In genomic region chr6:155224031-155224451, GRCh38 we compare ENCODE assay signal across 9 cellular contexts. TPM values are rescaled to one million over a fixed set of nuclear protein-coding genes. Genes with fewer than 3 reads are reported as not detected.
DNase-seq lines count a peak whose midpoint lies in the region; ATAC-seq, FAIRE-seq and TF ChIP-seq lines count a peak whose summit lies in the region.
"Had no signal": no experiment of that assay in that cellular context is flagged by ENCODE, and none has a peak within 500 bp of the region (broad histone marks: within the 10 kb centered on the region; RNA-seq: fewer than 3 reads in every experiment).

No MANE protein-coding gene starts in this region.

- H3K9me1 ChIP-seq in K562 (ENCODE audit: control insufficient read depth, insufficient read depth, low read length), result no peaks in the 10 kb centered on the region

- intact Hi-C loops in PC-9 (cut with micrococcal nuclease; ENCODE audit: unreplicated experiment) (loop anchor here (1.0 kb wide), 2 partner anchors 24 to 39 kb away; no protein-coding TSS in a partner anchor), K562 (cut with micrococcal nuclease) (no loop called here)

- no peak for TF ChIP-seq POLR2A in K562 (conservative IDR thresholded peaks at IDR 0.05)

- H2AFZ ChIP-seq in PC-9, result peak overlapping the region; percentile 59; the same call in 1 of the 2 replicates
- no peak overlapping the region for H2AFZ ChIP-seq in K562 (ENCODE audit: low read depth, low read length)

- H3K4me2 ChIP-seq in PC-9, result peak overlapping the region; percentile 63
- H3K4me2 ChIP-seq in K562 (ENCODE audit: insufficient read depth, low read length), result no peak overlapping the region

- H3K36me3 ChIP-seq in PC-9 (ENCODE audit: low read depth), result no peaks in the 10 kb centered on the region
- H3K36me3 ChIP-seq in K562 (ENCODE audit: control insufficient read depth, insufficient read depth, low read length), result no peaks in the 10 kb centered on the region

- CTCF ChIA-PET in PC-9 (lab: Charles Lee), result no interaction called here
- CTCF ChIA-PET in K562 (lab: Yijun Ruan, JAX; ENCODE audit: low intra/inter-chr PET ratio), result no interaction called here

- in situ Hi-C loops in K562 (cut with MboI), result no loop called here

- TF ChIP-seq RAD21 in K562 (CRISPR knock-in tag; conservative IDR thresholded peaks at IDR 0.05 in 1 of 2, IDR thresholded peaks at IDR 0.05 in 1 of 2), result no peak

- FAIRE-seq in K562 (lab: Jason Lieb, UNC), result peak; percentile 73

- H3K4me1 ChIP-seq in PC-9 (replicated peaks; ENCODE audit: insufficient read depth) (peaks cover 25% of the 10 kb centered on the region), K562 (replicated peaks in 1 of 2; ENCODE audit: control insufficient read depth in 2 of 2, insufficient read depth in 2 of 2, low read length in 2 of 2) (no peaks in the 10 kb centered on the region)

- POLR2A ChIA-PET in PC-9 (lab: Charles Lee; ENCODE audit: unreplicated experiment), result interaction anchor here (0.5 kb wide), 1 partner anchor 38 kb away, joined by 5 read pairs; no protein-coding TSS in a partner anchor
- POLR2A ChIA-PET in K562 (lab: Yijun Ruan, JAX), result interaction anchor here (1.0 kb wide), 1 partner anchor 21 kb away, joined by 3 read pairs; no protein-coding TSS in a partner anchor

- H3K27me3 ChIP-seq in PC-9 (ENCODE audit: insufficient read depth, low read depth) (no peaks in the 10 kb centered on the region), K562 (ENCODE audit: control insufficient read depth in 2 of 2, insufficient read depth in 2 of 2, low read length in 2 of 2) (peaks cover 55 to 60% of the 10 kb centered on the region in 2 experiments)

- no peak overlapping the region for H3K9ac ChIP-seq in K562 (ENCODE audit: insufficient read depth in 1 of 2, low read depth in 2 of 2, low read length in 2 of 2)

- H3K9me3 ChIP-seq in PC-9 (ENCODE audit: insufficient read depth, low read depth) (no peaks in the 10 kb centered on the region), K562 (replicated peaks; ENCODE audit: control insufficient read depth, insufficient read depth, low read depth, low read length) (no peaks in the 10 kb centered on the region)

- peaks cover 20% of the 10 kb centered on the region for H3F3A ChIP-seq in PC-9 (ENCODE audit: insufficient read depth, low read depth)

- no peak for TF ChIP-seq CTCF in PC-9 (conservative IDR thresholded peaks at IDR 0.05)
- no peak for TF ChIP-seq CTCF in K562 (IDR thresholded peaks at IDR 0.05 in 2 of 3, conservative IDR thresholded peaks at IDR 0.05 in 1 of 3; ENCODE audit: insufficient read depth in 2 of 3, low read depth in 1 of 3, low read length in 3 of 3)

- BruUV-seq in PC-9 (replicated peaks; lab: Mats Ljungman, UMichigan), result no TSS peak
- BruUV-seq in K562 (replicated peaks; lab: Mats Ljungman, UMichigan), result no TSS peak

- peak; percentile 43 to 97 for DNase-seq in PC-9
- DNase-seq in K562 (ENCODE audit: extremely low read depth in 1 of 4, low spot score in 3 of 4), result no peak
- peak in 3 of 4 experiments; percentile 18 to 42 (median 33) for DNase-seq in stimulated activated CD4-positive, alpha-beta T cell treated with anti-CD3 and anti-CD28 coated beads, Interleukin-1b, Interleukin-23, amount 100 ng/mL, for 24 hours (ENCODE audit: low read depth in 4 of 4, low spot score in 1 of 4)
- no peak for DNase-seq in NCI-H187 (lab: John Stamatoyannopoulos, UW)
- no peak for DNase-seq in COLO668 (lab: John Stamatoyannopoulos, UW; ENCODE audit: unreplicated experiment)

- peak overlapping the region; percentile 92 for H3K27ac ChIP-seq in PC-9
- H3K27ac ChIP-seq in K562 (ENCODE audit: extremely low read depth, low read depth, low read length), result no peak overlapping the region

- no peaks in the 10 kb centered on the region for H4K20me1 ChIP-seq in PC-9 (ENCODE audit: insufficient read depth)
- no peaks in the 10 kb centered on the region for H4K20me1 ChIP-seq in K562 (replicated peaks; ENCODE audit: control insufficient read depth, insufficient read depth, low read length)

- no peaks in the 10 kb centered on the region for H3K9me2 ChIP-seq in PC-9 (ENCODE audit: insufficient read depth)

- H3K79me2 ChIP-seq in PC-9 (ENCODE audit: low read depth) (no peaks in the 10 kb centered on the region), K562 (ENCODE audit: control insufficient read depth, insufficient read depth, low read length) (no peaks in the 10 kb centered on the region)

- H3K4me3 ChIP-seq in PC-9, result peak overlapping the region; percentile 9; the same call in 1 of the 2 replicates
- H3K4me3 ChIP-seq in K562, result no peak overlapping the region

- TF ChIP-seq EP300 in K562 (IDR thresholded peaks at IDR 0.05; ENCODE audit: low read length), result no peak

- 4% methylated on average over 4 of the region's 4 CpGs for WGBS in K562 (ENCODE audit: insufficient coverage, low coverage, missing lambda C conversion rate)

- peak; percentile 99 for ATAC-seq in GM18867 (IDR thresholded peaks at IDR 0.05; ENCODE audit: unreplicated experiment)
- peak; percentile 94 for ATAC-seq in HG02763 (IDR thresholded peaks at IDR 0.05; ENCODE audit: unreplicated experiment)
- no peak for ATAC-seq in K562

TF ChIP-seq in K562, 482 proteins besides CTCF, POLR2A, EP300 and RAD21:
- TF ChIP-seq E2F5 (CRISPR knock-in tag; IDR thresholded peaks at IDR 0.05) (no peak), FOXK1 (CRISPR knock-in tag; IDR thresholded peaks at IDR 0.05; ENCODE audit: borderline replicate concordance) (no peak), CTBP1 (IDR thresholded peaks at IDR 0.05; ENCODE audit: borderline replicate concordance) (no peak), JUND (IDR thresholded peaks at IDR 0.05; ENCODE audit: borderline replicate concordance, low read depth, low read length) (0 out of 2 replicates have a peak, but pooled peaks have one; percentile 17), JUND (tag; IDR thresholded peaks at IDR 0.05; ENCODE audit: borderline replicate concordance, low read depth, low read length) (no peak), CEBPG (CRISPR knock-in tag; IDR thresholded peaks at IDR 0.05) (no peak), CEBPG (tag; conservative IDR thresholded peaks at IDR 0.05 in 1 of 2, IDR thresholded peaks at IDR 0.05 in 1 of 2) (0 out of 4 replicates have a peak, but pooled peaks of 1 of the 2 experiments have one; percentile 28), ATF3 (IDR thresholded peaks at IDR 0.05) (peak; percentile 36; the same call in 1 of the 2 replicates), ATF3 (CRISPR knock-in tag; conservative IDR thresholded peaks at IDR 0.05) (no peak), FOXO4 (CRISPR knock-in tag; IDR thresholded peaks at IDR 0.05) (no peak), FOSL1 (tag; conservative IDR thresholded peaks at IDR 0.05) (0 out of 2 replicates have a peak, but pooled peaks have one; percentile 34), HMGN3 (IDR thresholded peaks at IDR 0.05; ENCODE audit: borderline replicate concordance, extremely low read depth, insufficient read length, low read depth, low read length) (no peak), HCFC1 (IDR thresholded peaks at IDR 0.05; ENCODE audit: low read depth, low read length) (no peak), RUNX1 (IDR thresholded peaks at IDR 0.05; ENCODE audit: low read depth) (no peak), FOXJ3 (CRISPR knock-in tag; IDR thresholded peaks at IDR 0.05) (no peak), ZNF133 (CRISPR knock-in tag; IDR thresholded peaks at IDR 0.05) (no peak), NEUROD1 (IDR thresholded peaks at IDR 0.05; ENCODE audit: borderline replicate concordance, low read depth, low read length, partially characterized antibody) (no peak)

RNA-seq across cellular contexts. Expression of gene CLDN20, which starts 39.8 kb away (rescaled TPM):
- total RNA-seq in PC-9 (2021), result not detected in 2 replicates
- not detected in 2 replicates for total RNA-seq in K562 (2011; cell fraction: chromatin; rRNA removed; ENCODE audit: low replicate concordance)
- total RNA-seq in K562 (2011; cell fraction: nucleolus; rRNA removed), result not detected in 2 replicates
- not detected in 2 replicates for total RNA-seq in K562 (2011; cell fraction: nucleoplasm; rRNA removed)
- total RNA-seq in K562 (2014; rRNA removed), result not detected in 2 replicates
- not detected in 2 replicates for total RNA-seq in K562 (2014; rRNA removed; fragmentation: Illumina TruSeq; extraction: Trizol)
- not detected in 2 replicates for total RNA-seq in K562 (2015; rRNA removed; fragmentation: Illumina TruSeq; extraction: Trizol)
- total RNA-seq in K562 (2021), result not detected in 2 replicates
- not detected in 2 replicates for polyA plus RNA-seq in K562 (2011; rRNA removed)
- polyA plus RNA-seq in K562 (2011; cell fraction: cytosol; rRNA removed), result not detected in 2 replicates
- polyA plus RNA-seq in K562 (2011; cell fraction: nucleus; rRNA removed), result not detected in 2 replicates
- polyA plus RNA-seq in K562 (2012), result 0.18 and 0.26 TPM in 2 replicates
- not detected in 2 replicates for polyA plus RNA-seq in K562 (2014; fragmentation: Illumina TruSeq; extraction: Trizol)
- polyA plus RNA-seq in K562 (2014; fragmentation: Nextera tagmentation; extraction: Ambion mirVana), result not detected
- polyA plus RNA-seq in K562 (2014; rRNA removed), result not detected in 2 replicates
- polyA minus RNA-seq in K562 (2011; rRNA and poly(A)+ RNA removed), result not detected in 2 replicates
- not detected in 2 replicates for polyA minus RNA-seq in K562 (2011; cell fraction: cytosol; rRNA and poly(A)+ RNA removed)
- polyA minus RNA-seq in K562 (2011; cell fraction: nucleus; rRNA and poly(A)+ RNA removed), result not detected in 2 replicates
- total RNA-seq: temporal lobe had no signal
- polyA plus RNA-seq: adipose tissue had no signal

Comparison
In these comparisons a context has a peak if more than half of its experiments do, and no peak if none do; other contexts are left out.
1. DNase-seq: peak in PC-9 (2 of 2) and stimulated activated CD4-positive, alpha-beta T cell treated with anti-CD3 and anti-CD28 coated beads, Interleukin-1b, Interleukin-23, amount 100 ng/mL, for 24 hours (3 of 4); none in K562 (0 of 4), NCI-H187 (0 of 2) and COLO668 (single experiment).